ENCODE assay signal across 10 cellular contexts in the genomic region with DNA sequence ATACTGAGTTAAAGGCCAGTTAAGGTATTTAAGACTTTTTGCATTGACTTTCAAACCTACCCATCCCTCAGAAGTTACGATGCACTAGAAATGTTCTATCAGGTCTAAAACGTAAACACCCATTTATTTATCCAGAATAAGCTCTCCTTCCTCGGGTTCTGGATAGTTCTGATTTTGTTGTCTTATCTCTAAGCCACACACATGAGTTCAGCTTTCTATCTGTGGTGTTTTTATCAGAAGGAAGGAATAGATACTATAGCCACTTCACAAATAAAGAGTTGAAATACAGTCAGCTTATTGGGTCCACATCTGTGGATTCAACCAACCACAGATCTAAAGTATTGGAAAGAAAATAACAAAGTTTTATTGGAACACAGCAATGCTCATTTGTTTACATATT.
"Had no signal": no experiment of that assay in that cellular context is flagged by ENCODE, and none has a peak within 500 bp of the region (broad histone marks: within the 10 kb centered on the region; RNA-seq: fewer than 3 reads in every experiment).

No MANE protein-coding gene starts in this region.

- H3K4me3 Mint-ChIP-seq: HFFc6 had no signal

- H3K9ac ChIP-seq: GM23248 had no signal

- ATAC-seq: HCT116, HepG2 had no signal

- H3K4me3 ChIP-seq: GM23248, HAP-1 had no signal

- H3K27ac ChIP-seq: GM23248, HL-60 had no signal

- H3K27ac Mint-ChIP-seq: HFFc6, IgD-negative memory B cell had no signal

- FAIRE-seq: HepG2 had no signal

- H2AFZ ChIP-seq: GM23248 had no signal

- H3K9me3 ChIP-seq: HAP-1 had no signal

- H3K9me3 Mint-ChIP-seq: HFFc6, IgD-negative memory B cell had no signal

- H3K27me3 Mint-ChIP-seq: IgD-negative memory B cell had no signal

- DNase-seq: GM23248, GOT3, H7, HFFc6, KG1 had no signal
